Comparison of ENCODE assay signal across 12 cellular contexts in genomic region chr2:143176606-143177005, GRCh38. TPM values are rescaled to one million over a fixed set of nuclear protein-coding genes. Genes with fewer than 3 reads are reported as not detected.
DNase-seq lines count a peak whose midpoint lies in the region; ATAC-seq and TF ChIP-seq lines count a peak whose summit lies in the region.
"Had no signal": no experiment of that assay in that cellular context is flagged by ENCODE, and none has a peak within 500 bp of the region (broad histone marks: within the 10 kb centered on the region; RNA-seq: fewer than 3 reads in every experiment).

No MANE protein-coding gene starts in this region.

- POLR2A ChIA-PET in activated CD4-positive, alpha-beta memory T cell treated with anti-CD3 and anti-CD28 coated beads, Interleukin-2, amount 10 ng/mL, durations not matched to agents 7 days and 5 days (lab: Charles Lee) = interaction anchor here (1.1 kb wide), 1 partner anchor 15 kb away, joined by 4 read pairs; no protein-coding TSS in a partner anchor
- POLR2A ChIA-PET in Caco-2 (lab: Charles Lee) = no interaction called here

- peak overlapping the region; percentile 71 for H3K27ac Mint-ChIP-seq in activated CD4-positive, alpha-beta memory T cell treated with anti-CD3 and anti-CD28 coated beads, Interleukin-2, amount 10 ng/mL, durations not matched to agents 7 days and 5 days
- H3K27ac Mint-ChIP-seq in Caco-2 (ENCODE audit: unreplicated experiment) = no peak overlapping the region

- 49 to 67% (median 65%) methylated on average over 3 of the region's 3 CpGs for whole genome bisulfite sequencing in spleen, 5 donors

- intact Hi-C loops in spleen (cut with DNase I; ENCODE audit: low total_unique reads) (no loop called here), Caco-2 (cut with micrococcal nuclease; ENCODE audit: unreplicated experiment) (no loop called here)

- peaks cover 54% of the 10 kb centered on the region for H3K4me1 Mint-ChIP-seq in activated T-cell treated with anti-CD3 and anti-CD28 coated beads, Interleukin-2, amount 50 U/mL, for 4 hours (ENCODE audit: low read depth)
- peaks cover 46% of the 10 kb centered on the region for H3K4me1 Mint-ChIP-seq in activated CD4-positive, alpha-beta memory T cell treated with anti-CD3 and anti-CD28 coated beads, Interleukin-2, amount 10 ng/mL, durations not matched to agents 7 days and 5 days
- no peaks in the 10 kb centered on the region for H3K4me1 Mint-ChIP-seq in Caco-2 (ENCODE audit: low read depth, unreplicated experiment)

- TF ChIP-seq CTCF in spleen (IDR thresholded peaks at IDR 0.05 in 8 of 11, conservative IDR thresholded peaks at IDR 0.05 in 3 of 11) (no peak), Caco-2 (IDR thresholded peaks at IDR 0.05; ENCODE audit: insufficient read depth in 1 of 2, low read depth in 1 of 2, low read length in 1 of 2, severe bottlenecking in 1 of 2, unreplicated experiment in 1 of 2) (no peak)

- TF ChIP-seq POLR2A in spleen (IDR thresholded peaks at IDR 0.05) = no peak

- peak overlapping the region; percentile 61 to 86 (median 78) for H3K27ac ChIP-seq in spleen
- H3K27ac ChIP-seq: WERI-Rb-1 had no signal

- no peak for DNase-seq in activated T-cell treated with anti-CD3 and anti-CD28 coated beads, Interleukin-2, amount 50 U/mL, for 4 hours
- DNase-seq in activated T-cell treated with anti-CD3 and anti-CD28 coated beads for 4 hours (no peak), spleen (peak; percentile 66), Caco-2 (no peak), NCI-H2171 treated with DMSO at 0.1 percent for 48 hours (lab: John Stamatoyannopoulos, UW) (no peak)
- DNase-seq in activated CD4-positive, alpha-beta memory T cell treated with anti-CD3 and anti-CD28 coated beads, Interleukin-2, amount 10 ng/mL, durations not matched to agents 7 days and 5 days = no peak
- DNase-seq: stomach, WERI-Rb-1 had no signal

- peaks cover 0 to 17% (median 13%) of the 10 kb centered on the region in 8 donors for H3K9me3 ChIP-seq in spleen
- no peaks in the 10 kb centered on the region for H3K9me3 ChIP-seq in Caco-2

- no TSS peak for BruUV-seq in Caco-2 (replicated peaks; lab: Mats Ljungman, UMichigan)

- no peak for ATAC-seq in activated T-cell treated with anti-CD3 and anti-CD28 coated beads, Interleukin-2, amount 50 U/mL, for 4 hours
- peak; percentile 23 for ATAC-seq in HG02852 (IDR thresholded peaks at IDR 0.05; ENCODE audit: unreplicated experiment)
- ATAC-seq in GM18868 (IDR thresholded peaks at IDR 0.05; ENCODE audit: unreplicated experiment) = no peak

- H3K4me3 Mint-ChIP-seq in activated T-cell treated with anti-CD3 and anti-CD28 coated beads, Interleukin-2, amount 50 U/mL, for 4 hours = peak overlapping the region; percentile 75
- peak overlapping the region; percentile 7 for H3K4me3 Mint-ChIP-seq in activated CD4-positive, alpha-beta memory T cell treated with anti-CD3 and anti-CD28 coated beads, Interleukin-2, amount 10 ng/mL, durations not matched to agents 7 days and 5 days
- H3K4me3 Mint-ChIP-seq in Caco-2 (ENCODE audit: unreplicated experiment) = no peak overlapping the region

- no peaks in the 10 kb centered on the region for H3K27me3 Mint-ChIP-seq in activated T-cell treated with anti-CD3 and anti-CD28 coated beads, Interleukin-2, amount 50 U/mL, for 4 hours (ENCODE audit: low read depth)
- no peaks in the 10 kb centered on the region for H3K27me3 Mint-ChIP-seq in activated CD4-positive, alpha-beta memory T cell treated with anti-CD3 and anti-CD28 coated beads, Interleukin-2, amount 10 ng/mL, durations not matched to agents 7 days and 5 days
- peaks cover 16% of the 10 kb centered on the region for H3K27me3 Mint-ChIP-seq in Caco-2 (ENCODE audit: insufficient read depth, unreplicated experiment)

- H3K27me3 ChIP-seq in spleen (replicated peaks in 1 of 7) (no peaks in the 10 kb centered on the region), Caco-2 (replicated peaks; ENCODE audit: control insufficient read depth, insufficient read depth, low read length) (0 out of 2 replicates have a peak, but pooled peaks cover 2% of the 10 kb centered on the region)
- H3K27me3 ChIP-seq: stomach had no signal

- CTCF ChIA-PET in activated CD4-positive, alpha-beta memory T cell treated with anti-CD3 and anti-CD28 coated beads, Interleukin-2, amount 10 ng/mL, durations not matched to agents 7 days and 5 days (lab: Charles Lee) = interaction anchor here (1.1 to 1.5 kb wide), 2 partner anchors 29 to 83 kb away, joined by 3 to 5 read pairs; no protein-coding TSS in a partner anchor
- CTCF ChIA-PET in Caco-2 (lab: Charles Lee) = no interaction called here

- H3K4me3 ChIP-seq in spleen = peak overlapping the region in 3 of 8 donors; percentile 3 to 52 (median 21)
- H3K4me3 ChIP-seq in Caco-2 (ENCODE audit: low read depth, low read length) = no peak overlapping the region
- H3K4me3 ChIP-seq: skin epidermis had no signal

- H3K4me1 ChIP-seq in spleen = peaks cover 3 to 60% (median 22%) of the 10 kb centered on the region in 6 donors
- no peaks in the 10 kb centered on the region for H3K4me1 ChIP-seq in Caco-2
- H3K4me1 ChIP-seq: stomach had no signal

- H3K36me3 Mint-ChIP-seq in activated T-cell treated with anti-CD3 and anti-CD28 coated beads, Interleukin-2, amount 50 U/mL, for 4 hours (ENCODE audit: insufficient read depth) = peaks cover 23% of the 10 kb centered on the region
- H3K36me3 Mint-ChIP-seq in activated CD4-positive, alpha-beta memory T cell treated with anti-CD3 and anti-CD28 coated beads, Interleukin-2, amount 10 ng/mL, durations not matched to agents 7 days and 5 days (ENCODE audit: low read depth) = peaks cover 47% of the 10 kb centered on the region
- H3K36me3 Mint-ChIP-seq in Caco-2 (ENCODE audit: insufficient read depth, unreplicated experiment) = no peaks in the 10 kb centered on the region

- H3K36me3 ChIP-seq in spleen (peaks cover 0 to 23% (median 0%) of the 10 kb centered on the region in 6 donors), Caco-2 (ENCODE audit: control insufficient read depth, insufficient read depth, low read length) (no peaks in the 10 kb centered on the region)
- H3K36me3 ChIP-seq: stomach, WERI-Rb-1 had no signal

- peaks cover 4% of the 10 kb centered on the region for H3K9me3 Mint-ChIP-seq in activated T-cell treated with anti-CD3 and anti-CD28 coated beads, Interleukin-2, amount 50 U/mL, for 4 hours
- H3K9me3 Mint-ChIP-seq in activated CD4-positive, alpha-beta memory T cell treated with anti-CD3 and anti-CD28 coated beads, Interleukin-2, amount 10 ng/mL, durations not matched to agents 7 days and 5 days = peaks cover 4% of the 10 kb centered on the region
- H3K9me3 Mint-ChIP-seq in Caco-2 (ENCODE audit: unreplicated experiment) = no peaks in the 10 kb centered on the region

RNA-seq across cellular contexts. Expression of gene ARHGAP15, which starts 47.4 kb away (rescaled TPM):
- 10 to 100 TPM; 16.3 to 26.5 (median 25.6) TPM for total RNA-seq in activated T-cell treated with anti-CD3 and anti-CD28 coated beads, Interleukin-2, amount 50 U/mL, for 4 hours
- 100 to 1,000 TPM; 167 TPM for total RNA-seq in activated CD4-positive, alpha-beta memory T cell treated with anti-CD3 and anti-CD28 coated beads, Interleukin-2, amount 10 ng/mL, durations not matched to agents 7 days and 5 days
- 100 to 1,000 TPM in 6 of 7 donors, 10 to 100 TPM in 1; 99.0 to 219 (median 142) TPM for total RNA-seq in spleen
- 10 to 100 TPM; 55.8 to 76.6 (median 60.9) TPM for polyA plus RNA-seq in spleen
- total RNA-seq in Caco-2 (2022) = not detected in 2 replicates
- total RNA-seq: lung microvascular endothelial cell had no signal

Comparison
In these comparisons a context has a peak if more than half of its experiments do, and no peak if none do; other contexts are left out.
1. RNA of gene ARHGAP15, which starts 47.4 kb away (total RNA-seq): 167 TPM in activated CD4-positive, alpha-beta memory T cell treated with anti-CD3 and anti-CD28 coated beads, Interleukin-2, amount 10 ng/mL, durations not matched to agents 7 days and 5 days, 99.0 to 219 TPM in spleen and 16.3 to 26.5 TPM in activated T-cell treated with anti-CD3 and anti-CD28 coated beads, Interleukin-2, amount 50 U/mL, for 4 hours; not detected in Caco-2; every median in the first group is over 10 times any median in the second.